Comparison of ENCODE assay signal across 31 cellular contexts in genomic region chr4:177737387-177737965, GRCh38.
A peak's percentile ranks its signal among the peaks of the same experiment; 100 is the strongest.
DNase-seq lines count a peak whose midpoint lies in the region; ATAC-seq and TF ChIP-seq lines count a peak whose summit lies in the region.
"Had no signal": no experiment of that assay in that cellular context is flagged by ENCODE, and none has a peak within 500 bp of the region (broad histone marks: within the 10 kb centered on the region; RNA-seq: fewer than 3 reads in every experiment).

No MANE protein-coding gene starts in this region.

- intact Hi-C loops in posterior cingulate gyrus (cut with DNase I) = no loop called here

- H3K4me3 ChIP-seq in epithelial cell of proximal tubule (ENCODE audit: low read depth, low read length) = no peak overlapping the region
- H3K4me3 ChIP-seq: body of pancreas, GM23338, heart left ventricle, ovary, skin epidermis had no signal

- ATAC-seq in HG02973 (IDR thresholded peaks at IDR 0.05; ENCODE audit: unreplicated experiment) (no peak), HG03354 (IDR thresholded peaks at IDR 0.05; ENCODE audit: poor library complexity, severe bottlenecking, unreplicated experiment) (no peak)
- no peak for ATAC-seq in naive thymus-derived CD8-positive, alpha-beta T cell
- ATAC-seq: activated CD4-positive, CD25-positive, alpha-beta regulatory T cell treated with anti-CD3 and anti-CD28 coated beads, Interleukin-2, amount 50 U/mL, for 24 hours; body of pancreas; esophagus mucosa; foreskin keratinocyte; GM23338; heart left ventricle; stimulated activated naive B cell treated with anti-CD40 and anti-IgM and Interleukin-4, amounts not matched to agents 10 μg/mL and 1 μg/mL and 100 μg/mL, for 72 hours; T-helper 17 cell had no signal

- H3K27ac Mint-ChIP-seq in naive thymus-derived CD8-positive, alpha-beta T cell = no peak overlapping the region
- H3K27ac Mint-ChIP-seq: endodermal cell; GM23338; stimulated activated naive B cell treated with anti-CD40 and anti-IgM and Interleukin-4, amounts not matched to agents 10 μg/mL and 1 μg/mL and 100 μg/mL, for 72 hours; T-helper 17 cell; type B pancreatic cell had no signal

- POLR2A ChIA-PET in naive thymus-derived CD8-positive, alpha-beta T cell (lab: Charles Lee) = no interaction called here

- H3K9me3 Mint-ChIP-seq in naive thymus-derived CD8-positive, alpha-beta T cell = peaks cover 0 to 9% (median 0%) of the 10 kb centered on the region in 9 donors
- H3K9me3 Mint-ChIP-seq: endodermal cell, GM23338, type B pancreatic cell had no signal

- no peaks in the 10 kb centered on the region for H3K4me1 Mint-ChIP-seq in naive thymus-derived CD8-positive, alpha-beta T cell
- H3K4me1 Mint-ChIP-seq: endodermal cell; GM23338; stimulated activated naive B cell treated with anti-CD40 and anti-IgM and Interleukin-4, amounts not matched to agents 10 μg/mL and 1 μg/mL and 100 μg/mL, for 72 hours; T-helper 17 cell had no signal

- H3K4me3 Mint-ChIP-seq in naive thymus-derived CD8-positive, alpha-beta T cell = no peak overlapping the region
- H3K4me3 Mint-ChIP-seq: endodermal cell; GM23338; stimulated activated naive B cell treated with anti-CD40 and anti-IgM and Interleukin-4, amounts not matched to agents 10 μg/mL and 1 μg/mL and 100 μg/mL, for 72 hours; T-helper 17 cell; type B pancreatic cell had no signal

- no peak for TF ChIP-seq CTCF in epithelial cell of proximal tubule (conservative IDR thresholded peaks at IDR 0.05; ENCODE audit: low read depth, low read length)

- no peaks in the 10 kb centered on the region for H3K36me3 Mint-ChIP-seq in naive thymus-derived CD8-positive, alpha-beta T cell
- H3K36me3 Mint-ChIP-seq: stimulated activated naive B cell treated with anti-CD40 and anti-IgM and Interleukin-4, amounts not matched to agents 10 μg/mL and 1 μg/mL and 100 μg/mL, for 72 hours; type B pancreatic cell had no signal

- H3K27me3 Mint-ChIP-seq in naive thymus-derived CD8-positive, alpha-beta T cell = peaks cover 0 to 8% (median 0%) of the 10 kb centered on the region in 5 donors
- H3K27me3 Mint-ChIP-seq: stimulated activated naive B cell treated with anti-CD40 and anti-IgM and Interleukin-4, amounts not matched to agents 10 μg/mL and 1 μg/mL and 100 μg/mL, for 72 hours; T-helper 17 cell; type B pancreatic cell had no signal

- peak; percentile 37 for DNase-seq in HCEC 1CT
- DNase-seq in M059J (ENCODE audit: low read depth) = peak; percentile 11
- DNase-seq in epithelial cell of proximal tubule (ENCODE audit: low read depth) = peak; percentile 55
- DNase-seq in posterior cingulate gyrus = no peak
- DNase-seq in naive thymus-derived CD8-positive, alpha-beta T cell = no peak
- DNase-seq: activated CD4-positive, alpha-beta T cell treated with anti-CD3 and anti-CD28 coated beads, Interleukin-2, amount 50 U/mL, for 4 hours; activated gamma-delta T cell treated with Interleukin-2 at 50 U/mL for 16 hours; activated T-cell treated with anti-CD3 and anti-CD28 coated beads, Interleukin-2, amount 50 U/mL, for 48 hours; body of pancreas; C1 segment of cervical spinal cord; COR-L47; dermis blood vessel endothelial cell; DMS53; endodermal cell; heart left ventricle; NCI-H2081 treated with DMSO at 0.1 percent for 48 hours; NCI-H2227 treated with DMSO at 0.1 percent for 48 hours; NCI-H526 treated with DMSO at 0.1 percent for 48 hours; ovary; Right ventricle myocardium superior; stimulated activated naive B cell treated with anti-CD40 and anti-IgM and Interleukin-4, amounts not matched to agents 10 μg/mL and 1 μg/mL and 100 μg/mL, for 72 hours; substantia nigra; T-helper 17 cell had no signal

Comparison
In these comparisons a context has a peak if more than half of its experiments do, and no peak if none do; other contexts are left out.
1. DNase-seq: peak in HCEC 1CT (single experiment), M059J (single experiment) and epithelial cell of proximal tubule (single experiment); none in posterior cingulate gyrus (0 of 10) and naive thymus-derived CD8-positive, alpha-beta T cell (0 of 10).